In genomic region chr6:98838027-98838426, GRCh38 we compare ENCODE assay signal across 30 cellular contexts. TPM values are rescaled to one million over a fixed set of nuclear protein-coding genes. Genes with fewer than 3 reads are reported as not detected.
A peak's percentile ranks its signal among the peaks of the same experiment; 100 is the strongest.
DNase-seq lines count a peak whose midpoint lies in the region; ATAC-seq lines count a peak whose summit lies in the region.
"Had no signal": no experiment of that assay in that cellular context is flagged by ENCODE, and none has a peak within 500 bp of the region (broad histone marks: within the 10 kb centered on the region; RNA-seq: fewer than 3 reads in every experiment).

No MANE protein-coding gene starts in this region.

- H3K4me1 ChIP-seq in ectodermal cell (ENCODE audit: control insufficient read depth, insufficient read depth, low read length) (peaks cover 22% of the 10 kb centered on the region), neuron (ENCODE audit: insufficient read depth, low read length) (peaks cover 26% of the 10 kb centered on the region)

- H3K9me3 ChIP-seq in ectodermal cell (ENCODE audit: control insufficient read depth, low read length) (no peaks in the 10 kb centered on the region), neuron (ENCODE audit: low read length) (no peaks in the 10 kb centered on the region)
- H3K9me3 ChIP-seq: mucosa of descending colon, neutrophil had no signal

- ATAC-seq in GM19455 (IDR thresholded peaks at IDR 0.05; ENCODE audit: unreplicated experiment): no peak
- ATAC-seq: activated CD4-positive, alpha-beta T cell treated with anti-CD3 and anti-CD28 coated beads for 36 hours; activated T-cell treated with anti-CD3 and anti-CD28 coated beads, Interleukin-2, amount 50 U/mL, for 72 hours; mucosa of descending colon; stimulated activated memory B cell treated with anti-CD40 and anti-IgM and Interleukin-4, amounts not matched to agents 10 μg/mL and 1 μg/mL and 100 μg/mL, for 72 hours had no signal

- H3K4me3 ChIP-seq in ectodermal cell (ENCODE audit: insufficient read depth, low read depth, low read length): peak overlapping the region; percentile 62
- peak overlapping the region; percentile 99 for H3K4me3 ChIP-seq in neuron (ENCODE audit: low read length)
- H3K4me3 ChIP-seq: mucosa of descending colon had no signal

- WGBS in ectodermal cell, 2 experiments: 4 to 8% methylated on average over 4 of the region's 4 CpGs

- no peaks in the 10 kb centered on the region for H3K36me3 ChIP-seq in ectodermal cell (ENCODE audit: control insufficient read depth, insufficient read depth, low read length)
- H3K36me3 ChIP-seq in neuron (ENCODE audit: insufficient read depth, low read length): peaks cover 65% of the 10 kb centered on the region
- H3K36me3 ChIP-seq: neutrophil had no signal

- H3K27me3 ChIP-seq in ectodermal cell (ENCODE audit: control insufficient read depth, insufficient read depth, low read length, poor library complexity, severe bottlenecking) (peaks cover 88% of the 10 kb centered on the region), neuron (ENCODE audit: insufficient read depth, low read length) (no peaks in the 10 kb centered on the region)

- DNase-seq in NCI-H146 (lab: John Stamatoyannopoulos, UW) (peak; percentile 25), NCI-H146 treated with DMSO at 0.1 percent for 48 hours (lab: John Stamatoyannopoulos, UW; ENCODE audit: unreplicated experiment) (no peak), M059J (ENCODE audit: low read depth) (peak; percentile 49), NCI-H1930 (lab: John Stamatoyannopoulos, UW) (no peak), NCI-H1092 treated with DMSO at 0.1 percent for 48 hours (lab: John Stamatoyannopoulos, UW) (no peak)
- DNase-seq: activated CD4-positive, alpha-beta T cell treated with anti-CD3 and anti-CD28 coated beads for 36 hours; activated naive CD4-positive, alpha-beta T cell treated with anti-CD3 and anti-CD28 coated beads for 36 hours; activated T-cell treated with anti-CD3 and anti-CD28 coated beads, Interleukin-2, amount 50 U/mL, for 72 hours; amniotic stem cell; DMS53; effector CD4-positive, alpha-beta T cell; erythroblast; foreskin fibroblast; GF-D8; KG1; mucosa of descending colon; MV-4-11; NCI-H2029; Right ventricle myocardium superior; small intestine; T-helper 1 cell had no signal

- H2AFZ ChIP-seq in neuron (ENCODE audit: low read depth, low read length): no peak overlapping the region

- H3K27ac ChIP-seq in ectodermal cell (ENCODE audit: insufficient read depth, low read depth, low read length, poor library complexity, severe bottlenecking): no peak overlapping the region
- H3K27ac ChIP-seq: 22Rv1, neutrophil had no signal

RNA-seq across cellular contexts. Expression of gene POU3F2, which starts 3.7 kb away (rescaled TPM):
- total RNA-seq in M059J (2014; rRNA removed; shearing (Covaris generic)): 3.3 and 6.2 TPM in 2 replicates
- 30.1 TPM for polyA plus RNA-seq in ectodermal cell (2013, experiment 1 of 4)
- polyA plus RNA-seq in ectodermal cell (2013, experiment 2 of 4): 34.8 TPM
- polyA plus RNA-seq in ectodermal cell (2013, experiment 3 of 4): 34.7 TPM
- 38.9 TPM for polyA plus RNA-seq in ectodermal cell (2013, experiment 4 of 4)
- total RNA-seq: activated CD4-positive, alpha-beta T cell treated with anti-CD3 and anti-CD28 coated beads for 36 hours; activated naive CD4-positive, alpha-beta T cell treated with anti-CD3 and anti-CD28 coated beads for 36 hours; activated T-cell treated with anti-CD3 and anti-CD28 coated beads, Interleukin-2, amount 50 U/mL, for 72 hours; liver; mucosa of descending colon; OCI-LY7; pulmonary artery endothelial cell; Right ventricle myocardium superior had no signal
- polyA plus RNA-seq: liver, small intestine had no signal

Comparison
In these comparisons a context has a peak if more than half of its experiments do, and no peak if none do; other contexts are left out.
1. DNase-seq: peak in NCI-H146 (single experiment) and M059J (single experiment); none in NCI-H146 treated with DMSO at 0.1 percent for 48 hours (single experiment), NCI-H1930 (0 of 2) and NCI-H1092 treated with DMSO at 0.1 percent for 48 hours (single experiment).